Comparison of ENCODE assay signal across 1 cellular context in the genomic region with DNA sequence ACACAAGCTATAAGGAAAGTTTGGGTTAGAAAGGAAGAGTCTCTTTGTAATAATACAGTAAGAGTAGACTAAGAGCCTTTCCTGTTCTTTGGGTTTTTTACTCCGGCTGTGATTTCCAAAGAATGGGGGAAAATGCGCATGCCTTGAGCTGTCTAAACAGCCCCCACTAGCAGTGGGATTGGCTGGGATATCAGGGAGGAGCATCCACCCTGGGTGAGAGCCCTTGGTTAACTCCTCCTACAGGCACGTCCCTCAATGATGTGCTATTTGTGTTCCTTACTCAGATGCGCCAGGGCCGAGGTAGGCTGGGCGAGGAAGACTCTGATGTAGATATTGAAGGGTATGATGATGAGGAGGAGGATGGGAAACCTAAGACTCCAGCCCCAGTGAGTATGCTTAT.
TF ChIP-seq lines count a peak whose summit lies in the region.

No MANE protein-coding gene starts in this region.

TF ChIP-seq in GM23338, 12 proteins besides CTCF, POLR2A, EP300 and RAD21 (continued from another document):
- TF ChIP-seq, protein P1, sequence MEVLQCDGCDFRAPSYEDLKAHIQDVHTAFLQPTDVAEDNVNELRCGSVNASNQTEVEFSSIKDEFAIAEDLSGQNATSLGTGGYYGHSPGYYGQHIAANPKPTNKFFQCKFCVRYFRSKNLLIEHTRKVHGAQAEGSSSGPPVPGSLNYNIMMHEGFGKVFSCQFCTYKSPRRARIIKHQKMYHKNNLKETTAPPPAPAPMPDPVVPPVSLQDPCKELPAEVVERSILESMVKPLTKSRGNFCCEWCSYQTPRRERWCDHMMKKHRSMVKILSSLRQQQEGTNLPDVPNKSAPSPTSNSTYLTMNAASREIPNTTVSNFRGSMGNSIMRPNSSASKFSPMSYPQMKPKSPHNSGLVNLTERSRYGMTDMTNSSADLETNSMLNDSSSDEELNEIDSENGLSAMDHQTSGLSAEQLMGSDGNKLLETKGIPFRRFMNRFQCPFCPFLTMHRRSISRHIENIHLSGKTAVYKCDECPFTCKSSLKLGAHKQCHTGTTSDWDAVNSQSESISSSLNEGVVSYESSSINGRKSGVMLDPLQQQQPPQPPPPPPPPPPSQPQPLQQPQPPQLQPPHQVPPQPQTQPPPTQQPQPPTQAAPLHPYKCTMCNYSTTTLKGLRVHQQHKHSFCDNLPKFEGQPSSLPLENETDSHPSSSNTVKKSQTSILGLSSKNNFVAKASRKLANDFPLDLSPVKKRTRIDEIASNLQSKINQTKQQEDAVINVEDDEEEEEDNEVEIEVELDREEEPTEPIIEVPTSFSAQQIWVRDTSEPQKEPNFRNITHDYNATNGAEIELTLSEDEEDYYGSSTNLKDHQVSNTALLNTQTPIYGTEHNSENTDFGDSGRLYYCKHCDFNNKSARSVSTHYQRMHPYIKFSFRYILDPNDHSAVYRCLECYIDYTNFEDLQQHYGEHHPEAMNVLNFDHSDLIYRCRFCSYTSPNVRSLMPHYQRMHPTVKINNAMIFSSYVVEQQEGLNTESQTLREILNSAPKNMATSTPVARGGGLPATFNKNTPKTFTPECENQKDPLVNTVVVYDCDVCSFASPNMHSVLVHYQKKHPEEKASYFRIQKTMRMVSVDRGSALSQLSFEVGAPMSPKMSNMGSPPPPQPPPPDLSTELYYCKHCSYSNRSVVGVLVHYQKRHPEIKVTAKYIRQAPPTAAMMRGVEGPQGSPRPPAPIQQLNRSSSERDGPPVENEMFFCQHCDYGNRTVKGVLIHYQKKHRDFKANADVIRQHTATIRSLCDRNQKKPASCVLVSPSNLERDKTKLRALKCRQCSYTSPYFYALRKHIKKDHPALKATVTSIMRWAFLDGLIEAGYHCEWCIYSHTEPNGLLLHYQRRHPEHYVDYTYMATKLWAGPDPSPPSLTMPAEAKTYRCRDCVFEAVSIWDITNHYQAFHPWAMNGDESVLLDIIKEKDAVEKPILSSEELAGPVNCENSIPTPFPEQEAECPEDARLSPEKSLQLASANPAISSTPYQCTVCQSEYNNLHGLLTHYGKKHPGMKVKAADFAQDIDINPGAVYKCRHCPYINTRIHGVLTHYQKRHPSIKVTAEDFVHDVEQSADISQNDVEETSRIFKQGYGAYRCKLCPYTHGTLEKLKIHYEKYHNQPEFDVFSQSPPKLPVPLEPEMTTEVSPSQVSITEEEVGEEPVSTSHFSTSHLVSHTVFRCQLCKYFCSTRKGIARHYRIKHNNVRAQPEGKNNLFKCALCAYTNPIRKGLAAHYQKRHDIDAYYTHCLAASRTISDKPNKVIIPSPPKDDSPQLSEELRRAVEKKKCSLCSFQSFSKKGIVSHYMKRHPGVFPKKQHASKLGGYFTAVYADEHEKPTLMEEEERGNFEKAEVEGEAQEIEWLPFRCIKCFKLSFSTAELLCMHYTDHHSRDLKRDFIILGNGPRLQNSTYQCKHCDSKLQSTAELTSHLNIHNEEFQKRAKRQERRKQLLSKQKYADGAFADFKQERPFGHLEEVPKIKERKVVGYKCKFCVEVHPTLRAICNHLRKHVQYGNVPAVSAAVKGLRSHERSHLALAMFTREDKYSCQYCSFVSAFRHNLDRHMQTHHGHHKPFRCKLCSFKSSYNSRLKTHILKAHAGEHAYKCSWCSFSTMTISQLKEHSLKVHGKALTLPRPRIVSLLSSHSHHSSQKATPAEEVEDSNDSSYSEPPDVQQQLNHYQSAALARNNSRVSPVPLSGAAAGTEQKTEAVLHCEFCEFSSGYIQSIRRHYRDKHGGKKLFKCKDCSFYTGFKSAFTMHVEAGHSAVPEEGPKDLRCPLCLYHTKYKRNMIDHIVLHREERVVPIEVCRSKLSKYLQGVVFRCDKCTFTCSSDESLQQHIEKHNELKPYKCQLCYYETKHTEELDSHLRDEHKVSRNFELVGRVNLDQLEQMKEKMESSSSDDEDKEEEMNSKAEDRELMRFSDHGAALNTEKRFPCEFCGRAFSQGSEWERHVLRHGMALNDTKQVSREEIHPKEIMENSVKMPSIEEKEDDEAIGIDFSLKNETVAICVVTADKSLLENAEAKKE (CRISPR knock-in tag; IDR thresholded peaks at IDR 0.05), result no peak
- TF ChIP-seq ZNF114 (CRISPR knock-in tag; IDR thresholded peaks at IDR 0.05), result no peak
- no peak for TF ChIP-seq NANOG (IDR thresholded peaks at IDR 0.05; ENCODE audit: borderline replicate concordance)
- no peak for TF ChIP-seq POLR2AphosphoS5 (IDR thresholded peaks at IDR 0.05; ENCODE audit: low read depth)
- no peak for TF ChIP-seq CREB1 (CRISPR knock-in tag; IDR thresholded peaks at IDR 0.05; ENCODE audit: low read depth)
- TF ChIP-seq, protein P2, sequence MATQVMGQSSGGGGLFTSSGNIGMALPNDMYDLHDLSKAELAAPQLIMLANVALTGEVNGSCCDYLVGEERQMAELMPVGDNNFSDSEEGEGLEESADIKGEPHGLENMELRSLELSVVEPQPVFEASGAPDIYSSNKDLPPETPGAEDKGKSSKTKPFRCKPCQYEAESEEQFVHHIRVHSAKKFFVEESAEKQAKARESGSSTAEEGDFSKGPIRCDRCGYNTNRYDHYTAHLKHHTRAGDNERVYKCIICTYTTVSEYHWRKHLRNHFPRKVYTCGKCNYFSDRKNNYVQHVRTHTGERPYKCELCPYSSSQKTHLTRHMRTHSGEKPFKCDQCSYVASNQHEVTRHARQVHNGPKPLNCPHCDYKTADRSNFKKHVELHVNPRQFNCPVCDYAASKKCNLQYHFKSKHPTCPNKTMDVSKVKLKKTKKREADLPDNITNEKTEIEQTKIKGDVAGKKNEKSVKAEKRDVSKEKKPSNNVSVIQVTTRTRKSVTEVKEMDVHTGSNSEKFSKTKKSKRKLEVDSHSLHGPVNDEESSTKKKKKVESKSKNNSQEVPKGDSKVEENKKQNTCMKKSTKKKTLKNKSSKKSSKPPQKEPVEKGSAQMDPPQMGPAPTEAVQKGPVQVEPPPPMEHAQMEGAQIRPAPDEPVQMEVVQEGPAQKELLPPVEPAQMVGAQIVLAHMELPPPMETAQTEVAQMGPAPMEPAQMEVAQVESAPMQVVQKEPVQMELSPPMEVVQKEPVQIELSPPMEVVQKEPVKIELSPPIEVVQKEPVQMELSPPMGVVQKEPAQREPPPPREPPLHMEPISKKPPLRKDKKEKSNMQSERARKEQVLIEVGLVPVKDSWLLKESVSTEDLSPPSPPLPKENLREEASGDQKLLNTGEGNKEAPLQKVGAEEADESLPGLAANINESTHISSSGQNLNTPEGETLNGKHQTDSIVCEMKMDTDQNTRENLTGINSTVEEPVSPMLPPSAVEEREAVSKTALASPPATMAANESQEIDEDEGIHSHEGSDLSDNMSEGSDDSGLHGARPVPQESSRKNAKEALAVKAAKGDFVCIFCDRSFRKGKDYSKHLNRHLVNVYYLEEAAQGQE (IDR thresholded peaks at IDR 0.05; ENCODE audit: unreplicated experiment), result no peak
- no peak for TF ChIP-seq EZH2phosphoT487 (IDR thresholded peaks at IDR 0.05; ENCODE audit: unreplicated experiment)
